In genomic region chr11:44340656-44341055, GRCh38 we compare ENCODE assay signal across 9 cellular contexts. TPM values are rescaled to one million over a fixed set of nuclear protein-coding genes. Genes with fewer than 3 reads are reported as not detected.
"Had no signal": no experiment of that assay in that cellular context is flagged by ENCODE, and none has a peak within 500 bp of the region (broad histone marks: within the 10 kb centered on the region; RNA-seq: fewer than 3 reads in every experiment).

No MANE protein-coding gene starts in this region.

- FAIRE-seq: H54, HTR-8/SVneo, K562 had no signal

- H3K4me2 ChIP-seq: GM23338 had no signal

- H2AFZ ChIP-seq: GM23338 had no signal

- H3K4me3 ChIP-seq: GM23338, K562 had no signal

- DNase-seq: H9, HCEC 1CT, IMR-90, KG1 had no signal

RNA-seq across cellular contexts. Expression of gene ALX4, which starts 30.7 kb away (rescaled TPM):
- total RNA-seq: GM23338, H9, HT-29, IMR-90 had no signal
- polyA plus RNA-seq: GM23338, IMR-90 had no signal
